8 cellular contexts compared by ENCODE assay signal in the genomic region with DNA sequence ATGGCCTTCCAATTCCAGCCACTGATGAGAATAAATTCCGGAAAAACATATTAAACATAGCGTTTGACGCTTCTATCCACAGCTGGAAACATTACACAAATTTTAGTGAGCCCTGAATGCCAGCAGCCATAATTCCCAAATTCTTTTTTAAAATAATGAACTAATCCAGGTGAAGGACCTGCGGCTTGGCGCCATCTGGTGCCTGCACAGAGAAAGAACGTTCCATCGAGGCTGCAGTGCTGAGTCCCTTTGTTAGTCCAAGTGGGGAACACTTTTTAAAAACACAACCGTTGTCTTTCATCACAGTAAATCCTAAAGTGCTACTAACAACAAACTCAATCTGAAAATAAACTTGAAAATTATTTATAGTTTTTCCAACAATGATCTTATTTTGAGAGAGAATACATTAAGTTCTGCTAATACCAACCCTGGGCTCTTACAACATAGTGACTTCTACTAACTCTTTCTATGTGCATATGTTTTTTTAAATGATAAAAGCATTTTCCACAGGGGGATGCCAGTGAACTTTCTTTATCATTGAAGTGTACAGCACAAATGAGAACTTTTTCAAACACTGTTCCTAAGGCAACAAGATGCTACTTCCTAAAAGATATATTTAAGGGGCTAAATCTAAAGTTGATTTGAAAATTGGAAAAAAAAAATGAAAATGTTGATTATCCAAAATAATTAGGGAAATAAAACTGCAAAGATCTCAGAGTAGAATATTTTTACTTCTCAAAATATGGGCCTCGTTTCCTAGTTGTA.
A peak's percentile ranks its signal among the peaks of the same experiment; 100 is the strongest.
DNase-seq lines count a peak whose midpoint lies in the region; ATAC-seq and TF ChIP-seq lines count a peak whose summit lies in the region.

No MANE protein-coding gene starts in this region.

- in situ Hi-C loops in brain microvascular endothelial cell (cut with HindIII; ENCODE audit: low pct_ligation_motif_present, low sequenced_read_pairs): no loop called here

- no peaks in the 10 kb centered on the region for H3K27me3 ChIP-seq in brain microvascular endothelial cell (replicated peaks)
- no peaks in the 10 kb centered on the region for H3K27me3 ChIP-seq in testis

- 26 to 35% methylated on average over 9 of the region's 9 CpGs for WGBS in testis, 2 donors

- peak; percentile 49 for DNase-seq in AG08396 (ENCODE audit: low spot score)
- no peak for DNase-seq in GM12864 (ENCODE audit: low read depth)
- peak; percentile 7 to 30 for DNase-seq in NCI-H2081 (lab: John Stamatoyannopoulos, UW)
- DNase-seq in brain microvascular endothelial cell: peak; percentile 50
- DNase-seq in left lobe of liver (ENCODE audit: low spot score): peak; percentile 56
- DNase-seq in testis: peak; percentile 61

- no peaks in the 10 kb centered on the region for H3K9me3 ChIP-seq in testis

- no peaks in the 10 kb centered on the region for H3K4me1 ChIP-seq in testis

- peak; percentile 91 for ATAC-seq in left lobe of liver
- ATAC-seq in GM21619 (IDR thresholded peaks at IDR 0.05; ENCODE audit: unreplicated experiment): no peak
- no peak for ATAC-seq in HG03025 (IDR thresholded peaks at IDR 0.05; ENCODE audit: low FRiP score, unreplicated experiment)

- H3K4me3 ChIP-seq in GM12864 (ENCODE audit: low read depth, low read length): no peak overlapping the region
- H3K4me3 ChIP-seq in brain microvascular endothelial cell (ENCODE audit: low read depth, low read length): no peak overlapping the region
- H3K4me3 ChIP-seq in testis: no peak overlapping the region

- intact Hi-C loops in testis (cut with DNase I; ENCODE audit: low total_unique reads): no loop called here

- no peaks in the 10 kb centered on the region for H3K36me3 ChIP-seq in brain microvascular endothelial cell (replicated peaks)
- H3K36me3 ChIP-seq in testis (ENCODE audit: low read depth, missing control alignments): no peaks in the 10 kb centered on the region

- TF ChIP-seq POLR2A in testis (IDR thresholded peaks at IDR 0.05): no peak

- no peak overlapping the region for H3K27ac ChIP-seq in brain microvascular endothelial cell
- no peak overlapping the region for H3K27ac ChIP-seq in testis

- TF ChIP-seq CTCF in GM12864 (IDR thresholded peaks at IDR 0.05; ENCODE audit: low read depth, low read length, missing control alignments): peak; percentile 68
- peak; percentile 88 for TF ChIP-seq CTCF in brain microvascular endothelial cell (IDR thresholded peaks at IDR 0.05; ENCODE audit: low read depth, low read length, missing control alignments)
- TF ChIP-seq CTCF in testis (IDR thresholded peaks at IDR 0.05): peak in 2 of 3 experiments; percentile 8 to 51

Comparison
In these comparisons a context has a peak if more than half of its experiments do, and no peak if none do; other contexts are left out.
1. CTCF ChIP-seq: peak in every context shown above with its lines; median percentile 88 in brain microvascular endothelial cell; 68 in GM12864; 30 in testis.